1 cellular context compared by ENCODE assay signal in genomic region chr12:63779498-63780481, GRCh38.
TF ChIP-seq lines count a peak whose summit lies in the region.

Gene RXYLT1, plus strand, starts transcription at chr12:63779909. Its CDS starts 52 bp downstream, at chr12:63779961.

TF ChIP-seq in GM12878, 131 proteins besides CTCF, POLR2A, EP300 and RAD21 (continued from another document and continues in another):
- TF ChIP-seq USF1 (IDR thresholded peaks at IDR 0.05; ENCODE audit: borderline replicate concordance, extremely low read length, insufficient read depth, low read depth, low read length) = no peak
- TF ChIP-seq CREB1 (IDR thresholded peaks at IDR 0.05; ENCODE audit: low read depth) = peak; percentile 44
- TF ChIP-seq CREM (IDR thresholded peaks at IDR 0.05; ENCODE audit: low read depth) = peak; percentile 40
- TF ChIP-seq NFXL1 (IDR thresholded peaks at IDR 0.05; ENCODE audit: borderline replicate concordance) = 0 out of 2 replicates have a peak, but pooled peaks have one; percentile 57
- TF ChIP-seq ATF7 (IDR thresholded peaks at IDR 0.05; ENCODE audit: low read depth) = no peak
- no peak for TF ChIP-seq CBX5 (IDR thresholded peaks at IDR 0.05; ENCODE audit: low read depth)
- no peak for TF ChIP-seq REST (IDR thresholded peaks at IDR 0.05; ENCODE audit: low read depth, low read length)
- no peak for TF ChIP-seq PRDM15 (CRISPR knock-in tag; IDR thresholded peaks at IDR 0.05)
- no peak for TF ChIP-seq BCL11A (IDR thresholded peaks at IDR 0.05; ENCODE audit: low read depth, low read length)
- no peak for TF ChIP-seq CEBPB (IDR thresholded peaks at IDR 0.05; ENCODE audit: borderline replicate concordance in 1 of 2, low read depth in 2 of 2, low read length in 2 of 2)
- TF ChIP-seq HSF1 (IDR thresholded peaks at IDR 0.05; ENCODE audit: low read depth, low read length) = no peak
- TF ChIP-seq TCF12 (IDR thresholded peaks at IDR 0.05; ENCODE audit: low read depth, low read length) = no peak
- no peak; the same call in 1 of the 2 replicates for TF ChIP-seq MAX (IDR thresholded peaks at IDR 0.05; ENCODE audit: low read depth, low read length)
- TF ChIP-seq ESRRA (IDR thresholded peaks at IDR 0.05; ENCODE audit: low read length) = no peak
- no peak for TF ChIP-seq KAT2A (conservative IDR thresholded peaks at IDR 0.05; ENCODE audit: control insufficient read depth, low read depth, low read length)
- TF ChIP-seq NFYA (IDR thresholded peaks at IDR 0.05; ENCODE audit: borderline replicate concordance, low read depth, low read length) = no peak
- TF ChIP-seq NFIC (IDR thresholded peaks at IDR 0.05; ENCODE audit: low read depth, low read length) = no peak
- no peak for TF ChIP-seq ZBED1 (IDR thresholded peaks at IDR 0.05; ENCODE audit: borderline replicate concordance)
- no peak; a peak in 1 of 4 replicates for TF ChIP-seq BHLHE40 (IDR thresholded peaks at IDR 0.05; ENCODE audit: borderline replicate concordance in 1 of 2, low read depth in 2 of 2, low read length in 1 of 2)
- no peak for TF ChIP-seq CHD4 (IDR thresholded peaks at IDR 0.05)
- TF ChIP-seq KLF5 (IDR thresholded peaks at IDR 0.05; ENCODE audit: partially characterized antibody) = peak; percentile 88
- peak; percentile 86 for TF ChIP-seq LARP7 (IDR thresholded peaks at IDR 0.05)
- no peak for TF ChIP-seq EZH2 (IDR thresholded peaks at IDR 0.05; ENCODE audit: borderline replicate concordance, control insufficient read depth, low read depth, low read length)
- TF ChIP-seq MEF2A (IDR thresholded peaks at IDR 0.05; ENCODE audit: insufficient read depth, low read depth, low read length) = no peak
- TF ChIP-seq TAF1 (IDR thresholded peaks at IDR 0.05; ENCODE audit: borderline replicate concordance, low read depth, low read length) = peak; percentile 78; the same call in 1 of the 2 replicates
- no peak for TF ChIP-seq SUZ12 (IDR thresholded peaks at IDR 0.05; ENCODE audit: unreplicated experiment)
- TF ChIP-seq BACH1 (IDR thresholded peaks at IDR 0.05; ENCODE audit: borderline replicate concordance) = peak; percentile 67
- TF ChIP-seq HCFC1 (IDR thresholded peaks at IDR 0.05; ENCODE audit: low read length) = 0 out of 2 replicates have a peak, but pooled peaks have one; percentile 26
- no peak for TF ChIP-seq FOS (IDR thresholded peaks at IDR 0.05; ENCODE audit: borderline replicate concordance, extremely low read depth, insufficient read length)
- peak; percentile 88 for TF ChIP-seq MYC (IDR thresholded peaks at IDR 0.05; ENCODE audit: insufficient read depth, insufficient read length, insufficient replicate concordance, low read length, severe bottlenecking)
- TF ChIP-seq KDM1A (IDR thresholded peaks at IDR 0.05; ENCODE audit: borderline replicate concordance) = no peak
- no peak for TF ChIP-seq BCL3 (IDR thresholded peaks at IDR 0.05; ENCODE audit: borderline replicate concordance, insufficient read depth, low read depth, low read length, poor library complexity, severe bottlenecking)
- TF ChIP-seq PBX3 (IDR thresholded peaks at IDR 0.05; ENCODE audit: insufficient replicate concordance, low read depth, low read length) = no peak
- TF ChIP-seq TCF3 (IDR thresholded peaks at IDR 0.05; ENCODE audit: borderline replicate concordance, insufficient read depth, low read depth, low read length) = no peak
- TF ChIP-seq GATAD2B (conservative IDR thresholded peaks at IDR 0.05; ENCODE audit: low read depth) = peak; percentile 69
- TF ChIP-seq SUPT20H (IDR thresholded peaks at IDR 0.05; ENCODE audit: borderline replicate concordance, control insufficient read depth, low read depth, low read length) = no peak
- no peak for TF ChIP-seq USF2 (IDR thresholded peaks at IDR 0.05; ENCODE audit: borderline replicate concordance, low read depth, low read length)
- TF ChIP-seq STAT1 (conservative IDR thresholded peaks at IDR 0.05) = peak; percentile 77; the same call in 1 of the 2 replicates
- TF ChIP-seq SKIL (IDR thresholded peaks at IDR 0.05; ENCODE audit: low read depth, poor library complexity, severe bottlenecking) = no peak
- no peak for TF ChIP-seq ATF2 (IDR thresholded peaks at IDR 0.05; ENCODE audit: low read length)
- no peak for TF ChIP-seq HDGF (IDR thresholded peaks at IDR 0.05)
- TF ChIP-seq BMI1 (IDR thresholded peaks at IDR 0.05; ENCODE audit: borderline replicate concordance) = no peak
- TF ChIP-seq POLR2AphosphoS2 (IDR thresholded peaks at IDR 0.05; ENCODE audit: low read depth, low read length) = no peak
- TF ChIP-seq WRNIP1 (IDR thresholded peaks at IDR 0.05; ENCODE audit: borderline replicate concordance, low read depth, low read length) = no peak
